In genomic region chr1:154501423-154502065, GRCh38 we compare ENCODE assay signal across 9 cellular contexts. TPM values are rescaled to one million over a fixed set of nuclear protein-coding genes. Genes with fewer than 3 reads are reported as not detected.
DNase-seq lines count a peak whose midpoint lies in the region; ATAC-seq, FAIRE-seq and TF ChIP-seq lines count a peak whose summit lies in the region.
"Had no signal": no experiment of that assay in that cellular context is flagged by ENCODE, and none has a peak within 500 bp of the region (broad histone marks: within the 10 kb centered on the region; RNA-seq: fewer than 3 reads in every experiment).

No MANE protein-coding gene starts in this region.

- CTCF ChIA-PET in endothelial cell of umbilical vein (lab: Charles Lee), result interaction anchor here (1.0 to 4.6 kb wide), 7 partner anchors 9 to 44 kb away, joined by 3 to 40 read pairs (median 4); no protein-coding TSS in a partner anchor

- H3K9me3 ChIP-seq in endothelial cell of umbilical vein (replicated peaks; ENCODE audit: control insufficient read depth, insufficient read depth, low read length), result no peaks in the 10 kb centered on the region
- H3K9me3 ChIP-seq in muscle layer of duodenum (ENCODE audit: control insufficient read depth in 1 of 2, low read length in 2 of 2), result peaks cover 0 to 4% of the 10 kb centered on the region in 2 donors

- peak overlapping the region; percentile 20 for H2AFZ ChIP-seq in endothelial cell of umbilical vein (ENCODE audit: low read depth, low read length)

- H3K27ac ChIP-seq in endothelial cell of umbilical vein (ENCODE audit: insufficient read depth, low read depth, low read length) (peak overlapping the region; percentile 74), muscle layer of duodenum (ENCODE audit: low read length) (peak overlapping the region; percentile 31)

- no peak for TF ChIP-seq POLR2A in endothelial cell of umbilical vein (IDR thresholded peaks at IDR 0.05; ENCODE audit: low read depth, low read length)

- intact Hi-C loops in endothelial cell of umbilical vein (cut with micrococcal nuclease), result no loop called here

- FAIRE-seq in endothelial cell of umbilical vein (lab: Jason Lieb, UNC), result peak; percentile 60

- ATAC-seq in HG03045 (IDR thresholded peaks at IDR 0.05; ENCODE audit: unreplicated experiment) (no peak), GM19397 (IDR thresholded peaks at IDR 0.05; ENCODE audit: unreplicated experiment) (no peak)

- H3K27me3 ChIP-seq in endothelial cell of umbilical vein (ENCODE audit: control insufficient read depth in 2 of 2, insufficient read depth in 2 of 2, low read length in 2 of 2), result no peaks in the 10 kb centered on the region
- H3K27me3 ChIP-seq in muscle layer of duodenum (ENCODE audit: low read depth, low read length), result peaks cover 22% of the 10 kb centered on the region

- dilution Hi-C loops in endothelial cell of umbilical vein (cut with MboI; ENCODE audit: extremely low pct_ligation_motif_present, low sequenced_read_pairs), result no loop called here

- H3K9me1 ChIP-seq in endothelial cell of umbilical vein (replicated peaks; ENCODE audit: control insufficient read depth, extremely low read depth, insufficient read depth, low read length), result no peaks in the 10 kb centered on the region

- no peaks in the 10 kb centered on the region for H4K20me1 ChIP-seq in endothelial cell of umbilical vein (replicated peaks; ENCODE audit: control insufficient read depth, extremely low read depth, insufficient read depth, low read length)

- POLR2A ChIA-PET in endothelial cell of umbilical vein (lab: Charles Lee), result interaction anchor here (0.5 to 2.9 kb wide), 2 partner anchors 17 to 1438 kb away, joined by 4 to 12 read pairs; no protein-coding TSS in a partner anchor

- peak; percentile 7 for DNase-seq in stimulated activated CD4-positive, alpha-beta T cell treated with anti-CD3 and anti-CD28 coated beads, Interleukin-15, amount 100 ng/mL, for 24 hours
- no peak for DNase-seq in stimulated activated CD4-positive, alpha-beta T cell treated with anti-CD3 and anti-CD28 coated beads, Interleukin-4, amount 100 ng/mL, for 4 hours
- DNase-seq in endothelial cell of umbilical vein (ENCODE audit: low read depth, low spot score) (peak; percentile 43), NCI-H1105 (lab: John Stamatoyannopoulos, UW) (no peak), NCI-H146 (lab: John Stamatoyannopoulos, UW) (no peak)
- DNase-seq: activated CD4-positive, CD25-positive, alpha-beta regulatory T cell had no signal

- H3K4me1 ChIP-seq in endothelial cell of umbilical vein (ENCODE audit: control insufficient read depth, extremely low read depth, insufficient read depth, low read length), result peaks cover 34% of the 10 kb centered on the region
- H3K4me1 ChIP-seq in muscle layer of duodenum (ENCODE audit: control insufficient read depth in 1 of 2, insufficient read depth in 2 of 2, low read length in 2 of 2), result peaks cover 0 to 17% of the 10 kb centered on the region in 2 donors

- H3K36me3 ChIP-seq in endothelial cell of umbilical vein (ENCODE audit: control insufficient read depth in 2 of 2, extremely low read depth in 1 of 2, insufficient read depth in 2 of 2, low read length in 2 of 2), result no peaks in the 10 kb centered on the region
- no peaks in the 10 kb centered on the region for H3K36me3 ChIP-seq in muscle layer of duodenum (ENCODE audit: control insufficient read depth in 1 of 2, insufficient read depth in 2 of 2, low read length in 2 of 2)

- H3K4me3 ChIP-seq in endothelial cell of umbilical vein (replicated peaks in 1 of 3; ENCODE audit: insufficient read depth in 1 of 3, low read depth in 1 of 3, low read length in 3 of 3) (peak overlapping the region; percentile 73 to 99 (median 88)), muscle layer of duodenum (ENCODE audit: low read depth in 1 of 2, low read length in 2 of 2) (peak overlapping the region; percentile 50 to 63)

- peaks cover 34% of the 10 kb centered on the region for H3K79me2 ChIP-seq in endothelial cell of umbilical vein (ENCODE audit: control insufficient read depth, insufficient read depth, low read length)

- peak overlapping the region; percentile 95 for H3K4me2 ChIP-seq in endothelial cell of umbilical vein (ENCODE audit: insufficient read depth, low read length)

- no TSS peak for BruUV-seq in endothelial cell of umbilical vein (replicated peaks; lab: Mats Ljungman, UMichigan)

- H3K9ac ChIP-seq in endothelial cell of umbilical vein (replicated peaks; ENCODE audit: extremely low read depth, insufficient read depth, low read length), result peak overlapping the region; percentile 89

- no peak for TF ChIP-seq CTCF in endothelial cell of umbilical vein (IDR thresholded peaks at IDR 0.05; ENCODE audit: extremely low read depth in 1 of 2, insufficient read depth in 1 of 2, low read depth in 1 of 2, low read length in 2 of 2)

TF ChIP-seq in endothelial cell of umbilical vein, 7 proteins besides CTCF, POLR2A, EP300 and RAD21:
- TF ChIP-seq, protein P1, sequence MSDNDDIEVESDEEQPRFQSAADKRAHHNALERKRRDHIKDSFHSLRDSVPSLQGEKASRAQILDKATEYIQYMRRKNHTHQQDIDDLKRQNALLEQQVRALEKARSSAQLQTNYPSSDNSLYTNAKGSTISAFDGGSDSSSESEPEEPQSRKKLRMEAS (IDR thresholded peaks at IDR 0.05; ENCODE audit: insufficient read depth, insufficient read length), result no peak
- TF ChIP-seq JUN (IDR thresholded peaks at IDR 0.05; ENCODE audit: borderline replicate concordance, insufficient read depth, insufficient read length, low read depth), result no peak

RNA-seq across cellular contexts. Expression of gene TDRD10, which starts 0.5 kb away (rescaled TPM):
- 3.9 and 6.1 TPM in 2 replicates for total RNA-seq in endothelial cell of umbilical vein
- 8.6 and 9.1 TPM in 2 replicates for polyA plus RNA-seq in endothelial cell of umbilical vein
- polyA plus RNA-seq in endothelial cell of umbilical vein (2011; cell fraction: cytosol; rRNA removed), result 4.1 and 5.6 TPM in 2 replicates
- polyA plus RNA-seq in endothelial cell of umbilical vein (2011; cell fraction: nucleus; rRNA removed), result 38.4 and 42.2 TPM in 2 replicates
- 3.0 TPM in 2 replicates for polyA plus RNA-seq in endothelial cell of umbilical vein (2012)
- polyA minus RNA-seq in endothelial cell of umbilical vein, result 4.4 and 7.1 TPM in 2 replicates
- not detected for polyA minus RNA-seq in endothelial cell of umbilical vein (2011; cell fraction: cytosol; rRNA and poly(A)+ RNA removed)
- 7.3 and 8.2 TPM in 2 replicates for polyA minus RNA-seq in endothelial cell of umbilical vein (2011; cell fraction: nucleus; rRNA and poly(A)+ RNA removed)

RNA-seq across cellular contexts. Expression of gene SHE, which starts 0.7 kb away (rescaled TPM):
- 43.4 and 52.7 TPM in 2 replicates for total RNA-seq in endothelial cell of umbilical vein
- polyA plus RNA-seq in endothelial cell of umbilical vein, result 30.1 and 30.4 TPM in 2 replicates
- polyA plus RNA-seq in endothelial cell of umbilical vein (2011; cell fraction: cytosol; rRNA removed), result 27.9 and 28.0 TPM in 2 replicates
- polyA plus RNA-seq in endothelial cell of umbilical vein (2011; cell fraction: nucleus; rRNA removed), result 39.9 and 41.9 TPM in 2 replicates
- 25.6 and 28.4 TPM in 2 replicates for polyA plus RNA-seq in endothelial cell of umbilical vein (2012)
- polyA minus RNA-seq in endothelial cell of umbilical vein, result 38.2 and 41.5 TPM in 2 replicates
- not detected for polyA minus RNA-seq in endothelial cell of umbilical vein (2011; cell fraction: cytosol; rRNA and poly(A)+ RNA removed)
- polyA minus RNA-seq in endothelial cell of umbilical vein (2011; cell fraction: nucleus; rRNA and poly(A)+ RNA removed), result 19.3 and 26.1 TPM in 2 replicates

RNA-seq across cellular contexts. Expression of gene UBE2Q1, which starts 56.9 kb away (rescaled TPM):
- total RNA-seq in endothelial cell of umbilical vein, result 85.4 and 97.2 TPM in 2 replicates
- polyA plus RNA-seq in endothelial cell of umbilical vein, result 16.5 and 18.3 TPM in 2 replicates
- 19.5 and 20.6 TPM in 2 replicates for polyA plus RNA-seq in endothelial cell of umbilical vein (2011; cell fraction: cytosol; rRNA removed)
- 28.2 and 47.4 TPM in 2 replicates for polyA plus RNA-seq in endothelial cell of umbilical vein (2011; cell fraction: nucleus; rRNA removed)
- polyA plus RNA-seq in endothelial cell of umbilical vein (2012), result 60.3 and 79.7 TPM in 2 replicates
- polyA minus RNA-seq in endothelial cell of umbilical vein, result 15.4 and 19.3 TPM in 2 replicates
- polyA minus RNA-seq in endothelial cell of umbilical vein (2011; cell fraction: cytosol; rRNA and poly(A)+ RNA removed), result 12.7 TPM
- 10.2 and 13.8 TPM in 2 replicates for polyA minus RNA-seq in endothelial cell of umbilical vein (2011; cell fraction: nucleus; rRNA and poly(A)+ RNA removed)

Comparison
In these comparisons a context has a peak if more than half of its experiments do, and no peak if none do; other contexts are left out.
1. DNase-seq: peak in stimulated activated CD4-positive, alpha-beta T cell treated with anti-CD3 and anti-CD28 coated beads, Interleukin-15, amount 100 ng/mL, for 24 hours (single experiment) and endothelial cell of umbilical vein (single experiment); none in stimulated activated CD4-positive, alpha-beta T cell treated with anti-CD3 and anti-CD28 coated beads, Interleukin-4, amount 100 ng/mL, for 4 hours (0 of 2), NCI-H1105 (single experiment) and NCI-H146 (single experiment).